1 cellular context compared by ENCODE assay signal in genomic region chr12:50351120-50352043, GRCh38.
TF ChIP-seq lines count a peak whose summit lies in the region.

No MANE protein-coding gene starts in this region.

TF ChIP-seq in K562, 482 proteins besides CTCF, POLR2A, EP300 and RAD21:
- TF ChIP-seq HBP1 (CRISPR knock-in tag; IDR thresholded peaks at IDR 0.05), result no peak
- peak; percentile 82 to 84 for TF ChIP-seq NRF1 (conservative IDR thresholded peaks at IDR 0.05 in 1 of 2, IDR thresholded peaks at IDR 0.05 in 1 of 2)
- TF ChIP-seq, protein P1, sequence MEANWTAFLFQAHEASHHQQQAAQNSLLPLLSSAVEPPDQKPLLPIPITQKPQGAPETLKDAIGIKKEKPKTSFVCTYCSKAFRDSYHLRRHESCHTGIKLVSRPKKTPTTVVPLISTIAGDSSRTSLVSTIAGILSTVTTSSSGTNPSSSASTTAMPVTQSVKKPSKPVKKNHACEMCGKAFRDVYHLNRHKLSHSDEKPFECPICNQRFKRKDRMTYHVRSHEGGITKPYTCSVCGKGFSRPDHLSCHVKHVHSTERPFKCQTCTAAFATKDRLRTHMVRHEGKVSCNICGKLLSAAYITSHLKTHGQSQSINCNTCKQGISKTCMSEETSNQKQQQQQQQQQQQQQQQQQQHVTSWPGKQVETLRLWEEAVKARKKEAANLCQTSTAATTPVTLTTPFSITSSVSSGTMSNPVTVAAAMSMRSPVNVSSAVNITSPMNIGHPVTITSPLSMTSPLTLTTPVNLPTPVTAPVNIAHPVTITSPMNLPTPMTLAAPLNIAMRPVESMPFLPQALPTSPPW (CRISPR knock-in tag; IDR thresholded peaks at IDR 0.05), result peak; percentile 42; the same call in 1 of the 2 replicates
- peak; percentile 88 for TF ChIP-seq NFIC (IDR thresholded peaks at IDR 0.05)
- no peak for TF ChIP-seq ZBTB2 (IDR thresholded peaks at IDR 0.05)
- 0 out of 2 replicates have a peak, but pooled peaks have one; percentile 13 for TF ChIP-seq TFAP4 (CRISPR knock-in tag; IDR thresholded peaks at IDR 0.05; ENCODE audit: borderline replicate concordance)
- no peak for TF ChIP-seq ZNF717 (CRISPR knock-in tag; IDR thresholded peaks at IDR 0.05)
- peak; percentile 36 for TF ChIP-seq HNRNPLL (IDR thresholded peaks at IDR 0.05; ENCODE audit: low read depth, low read length, poor library complexity, severe bottlenecking)
- TF ChIP-seq TRIM28 (IDR thresholded peaks at IDR 0.05), result peak; percentile 39; the same call in 1 of the 2 replicates
- TF ChIP-seq CSDE1 (IDR thresholded peaks at IDR 0.05), result no peak
- TF ChIP-seq, protein P2, sequence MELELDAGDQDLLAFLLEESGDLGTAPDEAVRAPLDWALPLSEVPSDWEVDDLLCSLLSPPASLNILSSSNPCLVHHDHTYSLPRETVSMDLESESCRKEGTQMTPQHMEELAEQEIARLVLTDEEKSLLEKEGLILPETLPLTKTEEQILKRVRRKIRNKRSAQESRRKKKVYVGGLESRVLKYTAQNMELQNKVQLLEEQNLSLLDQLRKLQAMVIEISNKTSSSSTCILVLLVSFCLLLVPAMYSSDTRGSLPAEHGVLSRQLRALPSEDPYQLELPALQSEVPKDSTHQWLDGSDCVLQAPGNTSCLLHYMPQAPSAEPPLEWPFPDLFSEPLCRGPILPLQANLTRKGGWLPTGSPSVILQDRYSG (tag; conservative IDR thresholded peaks at IDR 0.05; ENCODE audit: low read depth), result no peak
- no peak for TF ChIP-seq SREBF1 (IDR thresholded peaks at IDR 0.05; ENCODE audit: borderline replicate concordance, low read depth, low read length)
- no peak for TF ChIP-seq SRF (CRISPR knock-in tag; IDR thresholded peaks at IDR 0.05)
- TF ChIP-seq PKNOX1 (IDR thresholded peaks at IDR 0.05), result 0 out of 2 replicates have a peak, but pooled peaks have one; percentile 5
- TF ChIP-seq KLF6 (CRISPR knock-in tag; IDR thresholded peaks at IDR 0.05; ENCODE audit: borderline replicate concordance), result no peak
